ENCODE assay signal across 1 cellular context in the genomic region with DNA sequence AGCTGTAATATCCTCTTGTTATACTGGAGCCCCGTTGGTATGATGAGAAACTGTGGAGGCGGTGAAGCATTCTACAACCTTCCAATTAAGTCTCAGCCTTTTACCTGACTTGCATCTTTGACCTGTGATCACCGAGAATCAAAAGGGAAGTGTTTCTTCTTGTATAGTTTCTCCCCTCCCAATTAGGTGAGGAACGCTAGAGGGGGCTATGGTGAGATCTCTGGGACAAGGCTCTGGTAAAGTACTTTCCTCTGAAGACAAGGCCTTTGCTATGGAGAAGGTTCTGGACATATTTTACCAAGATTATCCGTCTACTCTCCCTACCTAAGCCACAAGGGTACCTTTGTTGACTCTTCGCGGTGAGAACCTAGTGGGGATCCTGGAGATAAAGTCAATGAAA.
TF ChIP-seq lines count a peak whose summit lies in the region.

No MANE protein-coding gene starts in this region.

TF ChIP-seq in GM12878, 131 proteins besides CTCF, POLR2A, EP300 and RAD21 (continued from another document):
- TF ChIP-seq, protein P1, sequence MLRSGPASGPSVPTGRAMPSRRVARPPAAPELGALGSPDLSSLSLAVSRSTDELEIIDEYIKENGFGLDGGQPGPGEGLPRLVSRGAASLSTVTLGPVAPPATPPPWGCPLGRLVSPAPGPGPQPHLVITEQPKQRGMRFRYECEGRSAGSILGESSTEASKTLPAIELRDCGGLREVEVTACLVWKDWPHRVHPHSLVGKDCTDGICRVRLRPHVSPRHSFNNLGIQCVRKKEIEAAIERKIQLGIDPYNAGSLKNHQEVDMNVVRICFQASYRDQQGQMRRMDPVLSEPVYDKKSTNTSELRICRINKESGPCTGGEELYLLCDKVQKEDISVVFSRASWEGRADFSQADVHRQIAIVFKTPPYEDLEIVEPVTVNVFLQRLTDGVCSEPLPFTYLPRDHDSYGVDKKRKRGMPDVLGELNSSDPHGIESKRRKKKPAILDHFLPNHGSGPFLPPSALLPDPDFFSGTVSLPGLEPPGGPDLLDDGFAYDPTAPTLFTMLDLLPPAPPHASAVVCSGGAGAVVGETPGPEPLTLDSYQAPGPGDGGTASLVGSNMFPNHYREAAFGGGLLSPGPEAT (IDR thresholded peaks at IDR 0.05; ENCODE audit: low read depth) = no peak
- TF ChIP-seq ZNF384 (IDR thresholded peaks at IDR 0.05; ENCODE audit: borderline replicate concordance, low read depth, low read length) (no peak), SPI1 (IDR thresholded peaks at IDR 0.05; ENCODE audit: borderline replicate concordance, insufficient read depth, low read depth, low read length) (no peak), BACH1 (IDR thresholded peaks at IDR 0.05; ENCODE audit: borderline replicate concordance) (no peak), CHD1 (IDR thresholded peaks at IDR 0.05; ENCODE audit: low read depth, low read length) (no peak), HCFC1 (IDR thresholded peaks at IDR 0.05; ENCODE audit: low read length) (no peak), ESRRA (IDR thresholded peaks at IDR 0.05; ENCODE audit: low read length) (no peak), CHD4 (IDR thresholded peaks at IDR 0.05) (no peak), HDGF (IDR thresholded peaks at IDR 0.05) (no peak), SREBF2 (IDR thresholded peaks at IDR 0.05; ENCODE audit: low read length) (no peak), NFYA (IDR thresholded peaks at IDR 0.05; ENCODE audit: borderline replicate concordance, low read depth, low read length) (no peak)
- TF ChIP-seq, protein P2, sequence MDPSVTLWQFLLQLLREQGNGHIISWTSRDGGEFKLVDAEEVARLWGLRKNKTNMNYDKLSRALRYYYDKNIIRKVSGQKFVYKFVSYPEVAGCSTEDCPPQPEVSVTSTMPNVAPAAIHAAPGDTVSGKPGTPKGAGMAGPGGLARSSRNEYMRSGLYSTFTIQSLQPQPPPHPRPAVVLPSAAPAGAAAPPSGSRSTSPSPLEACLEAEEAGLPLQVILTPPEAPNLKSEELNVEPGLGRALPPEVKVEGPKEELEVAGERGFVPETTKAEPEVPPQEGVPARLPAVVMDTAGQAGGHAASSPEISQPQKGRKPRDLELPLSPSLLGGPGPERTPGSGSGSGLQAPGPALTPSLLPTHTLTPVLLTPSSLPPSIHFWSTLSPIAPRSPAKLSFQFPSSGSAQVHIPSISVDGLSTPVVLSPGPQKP (IDR thresholded peaks at IDR 0.05; ENCODE audit: low read depth, low read length) = no peak
